13 cellular contexts compared by ENCODE assay signal in genomic region chr1:25760871-25761270, GRCh38.
"Had no signal": no experiment of that assay in that cellular context is flagged by ENCODE, and none has a peak within 500 bp of the region (broad histone marks: within the 10 kb centered on the region; RNA-seq: fewer than 3 reads in every experiment).

No MANE protein-coding gene starts in this region.

- ATAC-seq: activated CD4-positive, CD25-positive, alpha-beta regulatory T cell treated with anti-CD3 and anti-CD28 coated beads, Interleukin-2, amount 50 U/mL, for 24 hours; left colon; stimulated activated naive CD8-positive, alpha-beta T cell treated with anti-CD3 and anti-CD28 coated beads, Interleukin-15, amount 100 ng/mL, for 72 hours had no signal

- DNase-seq: activated naive CD8-positive, alpha-beta T cell treated with anti-CD3 and anti-CD28 coated beads, Interleukin-2, amount 10 ng/mL, durations not matched to agents 7 days and 5 days; dermis blood vessel endothelial cell; endodermal cell; left colon; pancreas; stimulated activated CD4-positive, alpha-beta T cell treated with anti-CD3 and anti-CD28 coated beads, Interleukin-1b, Interleukin-23, amount 100 ng/mL, for 48 hours; stimulated activated naive CD8-positive, alpha-beta T cell treated with anti-CD3 and anti-CD28 coated beads, Interleukin-15, amount 100 ng/mL, for 72 hours; T-helper 2 cell; upper lobe of left lung had no signal

- H3K27me3 Mint-ChIP-seq: activated naive CD8-positive, alpha-beta T cell treated with anti-CD3 and anti-CD28 coated beads, Interleukin-2, amount 10 ng/mL, durations not matched to agents 7 days and 5 days; stimulated activated naive CD8-positive, alpha-beta T cell treated with anti-CD3 and anti-CD28 coated beads, Interleukin-15, amount 100 ng/mL, for 72 hours had no signal

- H3K4me3 Mint-ChIP-seq: activated naive CD8-positive, alpha-beta T cell treated with anti-CD3 and anti-CD28 coated beads, Interleukin-2, amount 10 ng/mL, durations not matched to agents 7 days and 5 days; activated T-helper 1 cell treated with anti-CD3 and anti-CD28 coated beads, Interleukin-12 subunit alpha, Interleukin-12 subunit beta, Interleukin-2, Interleukin-4 antibody, amounts not matched to agents 30 ng/mL and 10 ng/mL and 1 ng/mL, durations not matched to agents 14 hours and 24 hours and 36 hours; endodermal cell; mesothelial cell of epicardium; stimulated activated naive CD8-positive, alpha-beta T cell treated with anti-CD3 and anti-CD28 coated beads, Interleukin-15, amount 100 ng/mL, for 72 hours had no signal

- H3K27ac Mint-ChIP-seq: activated naive CD8-positive, alpha-beta T cell treated with anti-CD3 and anti-CD28 coated beads, Interleukin-2, amount 10 ng/mL, durations not matched to agents 7 days and 5 days; activated T-helper 1 cell treated with anti-CD3 and anti-CD28 coated beads, Interleukin-12 subunit alpha, Interleukin-12 subunit beta, Interleukin-2, Interleukin-4 antibody, amounts not matched to agents 30 ng/mL and 10 ng/mL and 1 ng/mL, durations not matched to agents 14 hours and 24 hours and 36 hours; endodermal cell; mesothelial cell of epicardium; stimulated activated naive CD8-positive, alpha-beta T cell treated with anti-CD3 and anti-CD28 coated beads, Interleukin-15, amount 100 ng/mL, for 72 hours had no signal

- H3K9me3 Mint-ChIP-seq: activated naive CD8-positive, alpha-beta T cell treated with anti-CD3 and anti-CD28 coated beads, Interleukin-2, amount 10 ng/mL, durations not matched to agents 7 days and 5 days; activated T-helper 1 cell treated with anti-CD3 and anti-CD28 coated beads, Interleukin-12 subunit alpha, Interleukin-12 subunit beta, Interleukin-2, Interleukin-4 antibody, amounts not matched to agents 30 ng/mL and 10 ng/mL and 1 ng/mL, durations not matched to agents 14 hours and 24 hours and 36 hours; endodermal cell; mesothelial cell of epicardium; stimulated activated naive CD8-positive, alpha-beta T cell treated with anti-CD3 and anti-CD28 coated beads, Interleukin-15, amount 100 ng/mL, for 72 hours had no signal

- FAIRE-seq: pancreas, TTC549 had no signal

- H3K36me3 Mint-ChIP-seq: mesothelial cell of epicardium had no signal
